ENCODE assay signal across 15 cellular contexts in genomic region chr12:62543741-62544140, GRCh38.
A peak's percentile ranks its signal among the peaks of the same experiment; 100 is the strongest.
DNase-seq lines count a peak whose midpoint lies in the region; ATAC-seq, FAIRE-seq and TF ChIP-seq lines count a peak whose summit lies in the region.
"Had no signal": no experiment of that assay in that cellular context is flagged by ENCODE, and none has a peak within 500 bp of the region (broad histone marks: within the 10 kb centered on the region; RNA-seq: fewer than 3 reads in every experiment).

No MANE protein-coding gene starts in this region.

- H3K4me1 ChIP-seq in pancreas = no peaks in the 10 kb centered on the region
- H3K4me1 ChIP-seq: Caco-2 had no signal

- POLR2A ChIA-PET in activated B cell treated with CpG ODN at 0.5 μM for 24 hours (lab: Charles Lee) = no interaction called here

- H3K27me3 ChIP-seq in pancreas = no peaks in the 10 kb centered on the region

- ATAC-seq in stimulated activated naive CD8-positive, alpha-beta T cell treated with anti-CD3 and anti-CD28 coated beads, Interleukin-15, amount 100 ng/mL, for 72 hours = no peak
- ATAC-seq in stimulated activated naive CD8-positive, alpha-beta T cell treated with anti-CD3 and anti-CD28 coated beads, Interleukin-15, Interleukin-2, amounts not matched to agents 100 U/mL and 50 U/mL, for 24 hours = no peak
- ATAC-seq in activated B cell treated with CpG ODN at 0.5 μM for 24 hours (ENCODE audit: low read depth) (no peak), pancreas (peak; percentile 41 to 69 (median 56)), GM19023 (IDR thresholded peaks at IDR 0.05; ENCODE audit: unreplicated experiment) (no peak)
- ATAC-seq: CD8-positive, alpha-beta T cell; HCT116 had no signal

- H3K36me3 Mint-ChIP-seq in activated B cell treated with CpG ODN at 0.5 μM for 24 hours (ENCODE audit: low read depth) = peaks cover 69% of the 10 kb centered on the region

- FAIRE-seq in pancreas (lab: Jason Lieb, UNC) = no peak
- FAIRE-seq: A204.1 had no signal

- peaks cover 16% of the 10 kb centered on the region for H3K4me1 Mint-ChIP-seq in stimulated activated naive CD8-positive, alpha-beta T cell treated with anti-CD3 and anti-CD28 coated beads, Interleukin-15, amount 100 ng/mL, for 72 hours
- H3K4me1 Mint-ChIP-seq in activated B cell treated with CpG ODN at 0.5 μM for 24 hours = no peaks in the 10 kb centered on the region
- H3K4me1 Mint-ChIP-seq: CD14-positive monocyte had no signal

- H3K9me3 ChIP-seq in pancreas = no peaks in the 10 kb centered on the region
- H3K9me3 ChIP-seq: Caco-2 had no signal

- CTCF ChIA-PET in activated B cell treated with CpG ODN at 0.5 μM for 24 hours (lab: Charles Lee) = no interaction called here

- TF ChIP-seq CTCF in activated B cell treated with CpG ODN at 0.5 μM for 24 hours (IDR thresholded peaks at IDR 0.05) (no peak), pancreas (IDR thresholded peaks at IDR 0.05) (no peak)

- H3K27ac ChIP-seq in pancreas = no peak overlapping the region
- H3K27ac ChIP-seq: HL-60 had no signal

- no peak overlapping the region for H3K4me3 ChIP-seq in pancreas

- H3K27me3 Mint-ChIP-seq in stimulated activated naive CD8-positive, alpha-beta T cell treated with anti-CD3 and anti-CD28 coated beads, Interleukin-15, amount 100 ng/mL, for 72 hours = no peaks in the 10 kb centered on the region
- no peaks in the 10 kb centered on the region for H3K27me3 Mint-ChIP-seq in activated B cell treated with CpG ODN at 0.5 μM for 24 hours

- H3K4me3 Mint-ChIP-seq in stimulated activated naive CD8-positive, alpha-beta T cell treated with anti-CD3 and anti-CD28 coated beads, Interleukin-15, amount 100 ng/mL, for 72 hours = no peak overlapping the region
- no peak overlapping the region for H3K4me3 Mint-ChIP-seq in activated B cell treated with CpG ODN at 0.5 μM for 24 hours
- H3K4me3 Mint-ChIP-seq: CD14-positive monocyte; CD8-positive, alpha-beta T cell had no signal

- H3K36me3 ChIP-seq in pancreas = peaks cover 0 to 30% (median 24%) of the 10 kb centered on the region in 3 donors

- intact Hi-C loops in activated B cell treated with CpG ODN at 0.5 μM for 24 hours (cut with micrococcal nuclease) = no loop called here
- intact Hi-C loops in pancreas (cut with DNase I) = no loop called here

- H3K27ac Mint-ChIP-seq in stimulated activated naive CD8-positive, alpha-beta T cell treated with anti-CD3 and anti-CD28 coated beads, Interleukin-15, amount 100 ng/mL, for 72 hours = peak overlapping the region; percentile 15 to 52
- H3K27ac Mint-ChIP-seq in activated B cell treated with CpG ODN at 0.5 μM for 24 hours = peak overlapping the region; percentile 24
- H3K27ac Mint-ChIP-seq: CD14-positive monocyte; CD8-positive, alpha-beta T cell had no signal

- H3K9me3 Mint-ChIP-seq in stimulated activated naive CD8-positive, alpha-beta T cell treated with anti-CD3 and anti-CD28 coated beads, Interleukin-15, amount 100 ng/mL, for 72 hours = no peaks in the 10 kb centered on the region
- H3K9me3 Mint-ChIP-seq in activated B cell treated with CpG ODN at 0.5 μM for 24 hours = no peaks in the 10 kb centered on the region
- H3K9me3 Mint-ChIP-seq: CD14-positive monocyte; CD8-positive, alpha-beta T cell had no signal

- DNase-seq in stimulated activated naive CD8-positive, alpha-beta T cell treated with anti-CD3 and anti-CD28 coated beads, Interleukin-15, amount 100 ng/mL, for 72 hours = no peak
- DNase-seq in stimulated activated naive CD8-positive, alpha-beta T cell treated with anti-CD3 and anti-CD28 coated beads, Interleukin-15, Interleukin-2, amounts not matched to agents 100 U/mL and 50 U/mL, for 24 hours = no peak
- DNase-seq in activated B cell treated with CpG ODN at 0.5 μM for 24 hours (no peak), pancreas (no peak), NCI-H226 (no peak)
- DNase-seq in stimulated activated CD4-positive, alpha-beta T cell treated with anti-CD3 and anti-CD28 coated beads, Interleukin-2, amount 100 ng/mL, for 24 hours = no peak
- DNase-seq: Caco-2; CD8-positive, alpha-beta T cell; DND-41; GDM1 had no signal

- 40 to 41% methylated on average over 3 of the region's 3 CpGs for WGBS in pancreas, 2 donors

Comparison
In these comparisons a context has a peak if more than half of its experiments do, and no peak if none do; other contexts are left out.
1. ATAC-seq: peak in pancreas (4 of 4); none in stimulated activated naive CD8-positive, alpha-beta T cell treated with anti-CD3 and anti-CD28 coated beads, Interleukin-15, amount 100 ng/mL, for 72 hours (single experiment), stimulated activated naive CD8-positive, alpha-beta T cell treated with anti-CD3 and anti-CD28 coated beads, Interleukin-15, Interleukin-2, amounts not matched to agents 100 U/mL and 50 U/mL, for 24 hours (single experiment), activated B cell treated with CpG ODN at 0.5 μM for 24 hours (single experiment) and GM19023 (single experiment).